ENCODE assay signal across 25 cellular contexts in genomic region chr1:58977595-58977994, GRCh38.
"Had no signal": no experiment of that assay in that cellular context is flagged by ENCODE, and none has a peak within 500 bp of the region (broad histone marks: within the 10 kb centered on the region; RNA-seq: fewer than 3 reads in every experiment).

No MANE protein-coding gene starts in this region.

- H3K36me3 ChIP-seq: left ventricle myocardium inferior, pancreas, prostate gland, sigmoid colon, spleen, suprapubic skin, thoracic aorta, tibial artery, upper lobe of right lung had no signal

- H3K27me3 ChIP-seq: pancreas, sigmoid colon, spleen, suprapubic skin, tibial artery, upper lobe of right lung had no signal

- FAIRE-seq: pancreas, small intestine, urothelium cell line had no signal

- H3K27ac ChIP-seq: left ventricle myocardium inferior, pancreas, prostate gland, sigmoid colon, spleen, suprapubic skin, thoracic aorta, tibial artery, upper lobe of right lung had no signal

- ATAC-seq: mucosa of descending colon; naive thymus-derived CD4-positive, alpha-beta T cell; natural killer cell treated with Interleukin-12 subunit alpha and Interleukin-12 subunit beta and Interleukin-15 and Interleukin-18, amount 100 ng/mL, for 72 hours; right cardiac atrium; stimulated activated effector memory CD8-positive, alpha-beta T cell treated with anti-CD3 and anti-CD28 coated beads, Interleukin-12 subunit alpha, Interleukin-12 subunit beta, amount 100 ng/mL, for 72 hours; upper lobe of right lung had no signal

- H3K4me3 ChIP-seq: left ventricle myocardium inferior, lung, mucosa of descending colon, pancreas, prostate gland, sigmoid colon, spleen, suprapubic skin, thoracic aorta, tibial artery, upper lobe of right lung had no signal

- H3K4me1 ChIP-seq: prostate gland, upper lobe of right lung had no signal

- DNase-seq: left ventricle myocardium inferior; mesendoderm; midbrain; mucosa of descending colon; naive thymus-derived CD4-positive, alpha-beta T cell; nucleus accumbens; pancreas; posterior cingulate gyrus; retina; right cardiac atrium; sigmoid colon; small intestine; spleen; stimulated activated CD4-positive, alpha-beta T cell treated with anti-CD3 and anti-CD28 coated beads, Interleukin-4, amount 100 ng/mL, for 24 hours; stimulated activated naive CD4-positive, alpha-beta T cell; tibial artery; trophoblast cell; upper lobe of right lung had no signal

- H3K9me3 ChIP-seq: left ventricle myocardium inferior, mucosa of descending colon, pancreas, prostate gland, sigmoid colon, spleen, suprapubic skin, thoracic aorta, tibial artery, upper lobe of right lung had no signal
